In genomic region chr11:61830318-61831105, GRCh38 we compare ENCODE assay signal across 9 cellular contexts. TPM values are rescaled to one million over a fixed set of nuclear protein-coding genes. Genes with fewer than 3 reads are reported as not detected.
DNase-seq lines count a peak whose midpoint lies in the region; ATAC-seq and TF ChIP-seq lines count a peak whose summit lies in the region.
"Had no signal": no experiment of that assay in that cellular context is flagged by ENCODE, and none has a peak within 500 bp of the region (broad histone marks: within the 10 kb centered on the region; RNA-seq: fewer than 3 reads in every experiment).

No MANE protein-coding gene starts in this region.

- peak overlapping the region; percentile 63 to 95 (median 82) for H3K27ac Mint-ChIP-seq in nephron

- H3K9ac ChIP-seq in HUES64 (ENCODE audit: low read depth, low read length), result peak overlapping the region; percentile 97; the same call in 1 of the 2 replicates

- 88% methylated on average over 7 of the region's 7 CpGs for WGBS in HUES64

- peaks cover 35% of the 10 kb centered on the region for H3K36me3 ChIP-seq in HUES64 (ENCODE audit: insufficient read depth, low read length)

- peak overlapping the region; percentile 81 to 91 (median 82) for H3K4me3 Mint-ChIP-seq in nephron

- peaks cover 8% of the 10 kb centered on the region for H3K36me3 Mint-ChIP-seq in nephron (ENCODE audit: low read depth)

- H3K27ac ChIP-seq in HUES64 (ENCODE audit: low read depth, low read length), result no peak overlapping the region

- TF ChIP-seq CTCF in cardiac fibroblast (IDR thresholded peaks at IDR 0.05; ENCODE audit: low read depth, low read length) (no peak), nephron (IDR thresholded peaks at IDR 0.05; ENCODE audit: unreplicated experiment in 3 of 3) (no peak)

- peaks cover 62% of the 10 kb centered on the region for H3K4me1 Mint-ChIP-seq in nephron

- ATAC-seq in GM21619 (IDR thresholded peaks at IDR 0.05; ENCODE audit: unreplicated experiment) (no peak), GM21723 (IDR thresholded peaks at IDR 0.05; ENCODE audit: unreplicated experiment) (no peak)

- H3K27me3 ChIP-seq in HUES64 (ENCODE audit: insufficient read depth, low read length), result no peaks in the 10 kb centered on the region

- no peaks in the 10 kb centered on the region for H3K9me3 ChIP-seq in HUES64 (ENCODE audit: insufficient read depth, low read depth, low read length)

- DNase-seq in AG20443 (ENCODE audit: low spot score) (peak; percentile 65), cardiac fibroblast (ENCODE audit: low read depth in 2 of 2) (peak; percentile 30 to 63)
- DNase-seq in stimulated activated naive CD4-positive, alpha-beta T cell treated with Interleukin-2 at 50 U/mL for 16 hours (lab: John Stamatoyannopoulos, UW), result no peak
- no peak for DNase-seq in stimulated activated naive CD4-positive, alpha-beta T cell (lab: John Stamatoyannopoulos, UW)
- DNase-seq: stimulated activated CD4-positive, alpha-beta T cell treated with anti-CD3 and anti-CD28 coated beads, Interleukin-4, amount 100 ng/mL, for 4 hours had no signal

- peak overlapping the region; percentile 97 for H3K4me3 ChIP-seq in HUES64 (ENCODE audit: low read length)
- peak overlapping the region; percentile 73 to 96 for H3K4me3 ChIP-seq in cardiac fibroblast (replicated peaks in 1 of 2; ENCODE audit: low read depth in 2 of 2, low read length in 2 of 2)

- peaks cover 48% of the 10 kb centered on the region for H3K4me1 ChIP-seq in HUES64 (ENCODE audit: insufficient read depth, low read length)

- no peaks in the 10 kb centered on the region for H3K9me3 Mint-ChIP-seq in nephron

- H3K27me3 Mint-ChIP-seq in nephron (ENCODE audit: low read depth), result no peaks in the 10 kb centered on the region

RNA-seq across cellular contexts. Expression of gene FADS2, which starts 2.4 kb away (rescaled TPM):
- 487 TPM for polyA plus RNA-seq in HUES64 (2013, experiment 1 of 2)
- 532 TPM for polyA plus RNA-seq in HUES64 (2013, experiment 2 of 2)

RNA-seq across cellular contexts. Expression of gene FADS1, which starts 13.7 kb away (rescaled TPM):
- polyA plus RNA-seq in HUES64 (2013, experiment 1 of 2), result 120 TPM
- polyA plus RNA-seq in HUES64 (2013, experiment 2 of 2), result 137 TPM

RNA-seq across cellular contexts. Expression of gene FEN1, which starts 37.8 kb away (rescaled TPM):
- 79.1 TPM for polyA plus RNA-seq in HUES64 (2013, experiment 1 of 2)
- 74.8 TPM for polyA plus RNA-seq in HUES64 (2013, experiment 2 of 2)

RNA-seq across cellular contexts. Expression of gene TMEM258, which starts 38.1 kb away (rescaled TPM):
- polyA plus RNA-seq in HUES64 (2013, experiment 1 of 2), result 242 TPM
- polyA plus RNA-seq in HUES64 (2013, experiment 2 of 2), result 247 TPM

Comparison
In these comparisons a context has a peak if more than half of its experiments do, and no peak if none do; other contexts are left out.
1. DNase-seq: peak in AG20443 (single experiment) and cardiac fibroblast (2 of 2); none in stimulated activated naive CD4-positive, alpha-beta T cell treated with Interleukin-2 at 50 U/mL for 16 hours (single experiment) and stimulated activated naive CD4-positive, alpha-beta T cell (0 of 6).